Comparison of ENCODE assay signal across 14 cellular contexts in the genomic region with DNA sequence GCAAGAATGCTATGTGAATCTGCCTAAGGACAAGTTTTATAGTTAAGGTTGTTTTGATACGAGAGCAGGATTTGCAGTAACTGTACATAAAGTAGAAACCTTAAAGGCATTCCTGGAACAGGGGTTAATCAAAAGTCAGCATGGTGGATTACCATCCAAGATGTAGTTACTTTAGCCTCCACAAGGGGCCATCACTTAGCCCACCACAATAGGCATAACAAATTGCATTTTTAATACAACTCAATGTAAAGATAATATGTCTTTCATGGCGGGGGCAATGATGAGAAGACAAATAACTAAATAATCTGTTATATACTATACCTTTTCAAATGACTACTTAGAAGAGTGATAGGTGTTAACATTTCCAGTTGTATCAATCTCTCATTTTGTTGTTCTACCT.
DNase-seq lines count a peak whose midpoint lies in the region; ATAC-seq, FAIRE-seq and TF ChIP-seq lines count a peak whose summit lies in the region.
"Had no signal": no experiment of that assay in that cellular context is flagged by ENCODE, and none has a peak within 500 bp of the region (broad histone marks: within the 10 kb centered on the region; RNA-seq: fewer than 3 reads in every experiment).

No MANE protein-coding gene starts in this region.

- H3K27ac ChIP-seq in HCT116 (ENCODE audit: low read depth, low read length) = no peak overlapping the region
- H3K27ac ChIP-seq: tibial artery had no signal

- POLR2A ChIA-PET in HCT116 (lab: Charles Lee) = no interaction called here

- H3K9me3 ChIP-seq in HCT116 (ENCODE audit: control insufficient read depth in 1 of 2, insufficient read depth in 1 of 2, low read depth in 1 of 2, low read length in 2 of 2) = no peaks in the 10 kb centered on the region
- H3K9me3 ChIP-seq: tibial artery had no signal

- no peak overlapping the region for H3K4me3 ChIP-seq in HCT116 (replicated peaks in 1 of 2; ENCODE audit: low read depth in 1 of 2, low read length in 2 of 2)
- H3K4me3 ChIP-seq in WI38 (ENCODE audit: low read depth, low read length) = no peak overlapping the region
- H3K4me3 ChIP-seq: tibial artery had no signal

- H4K20me1 ChIP-seq in HCT116 (ENCODE audit: insufficient read depth) = no peaks in the 10 kb centered on the region

- BruUV-seq in HCT116 (replicated peaks; lab: Mats Ljungman, UMichigan) = no TSS peak

- RAD21 ChIA-PET in HCT116 (lab: Charles Lee; ENCODE audit: low non-redundant PET in 1 of 2, low total read pairs in 2 of 2, uncharacterized antibody in 2 of 2, unreplicated experiment in 2 of 2) = no interaction called here

- no peak; the same call in 1 of the 2 replicates for TF ChIP-seq RAD21 in HCT116 (IDR thresholded peaks at IDR 0.05; ENCODE audit: low read depth)

- H3K4me1 ChIP-seq in HCT116 (ENCODE audit: control insufficient read depth in 1 of 2, insufficient read depth in 2 of 2, low read length in 2 of 2) = no peaks in the 10 kb centered on the region
- H3K4me1 ChIP-seq: tibial artery had no signal

- H3K36me3 ChIP-seq in HCT116 (ENCODE audit: control insufficient read depth in 1 of 2, insufficient read depth in 2 of 2, low read length in 2 of 2) = no peaks in the 10 kb centered on the region
- H3K36me3 ChIP-seq: tibial artery had no signal

- TF ChIP-seq POLR2A in HCT116 (IDR thresholded peaks at IDR 0.05; ENCODE audit: borderline replicate concordance, extremely low read depth, insufficient read depth, insufficient read length) = no peak

- no peaks in the 10 kb centered on the region for H3K79me2 ChIP-seq in HCT116 (ENCODE audit: insufficient read depth, low read length)

- H3K4me2 ChIP-seq in HCT116 (ENCODE audit: low read length) = no peak overlapping the region

- H3K9me2 ChIP-seq in HCT116 (ENCODE audit: insufficient read depth) = no peaks in the 10 kb centered on the region

- TF ChIP-seq CTCF in D721Med (IDR thresholded peaks at IDR 0.05; ENCODE audit: insufficient read depth, missing control alignments) (peak; percentile 6), HCT116 (IDR thresholded peaks at IDR 0.05 in 2 of 3, conservative IDR thresholded peaks at IDR 0.05 in 1 of 3; ENCODE audit: borderline replicate concordance in 1 of 3, insufficient read depth in 1 of 3, low read depth in 2 of 3, low read length in 2 of 3) (peak in 2 of 3 experiments; percentile 31 to 36; a peak in 3 of 6 replicates), WI38 (IDR thresholded peaks at IDR 0.05; ENCODE audit: low read depth, low read length) (peak; percentile 21; the same call in 1 of the 2 replicates)

- peak; percentile 50; the same call in 1 of the 2 replicates for ATAC-seq in HCT116
- ATAC-seq: right cardiac atrium had no signal

- H3K9ac ChIP-seq in HCT116 (ENCODE audit: low read length) = no peak overlapping the region

- CTCF ChIA-PET in HCT116 (lab: Charles Lee) = no interaction called here

- H2AFZ ChIP-seq in HCT116 (ENCODE audit: low read depth, low read length, poor library complexity, severe bottlenecking) = no peak overlapping the region

- H3K27me3 ChIP-seq in HCT116 (ENCODE audit: insufficient read depth, low read length) = no peaks in the 10 kb centered on the region
- H3K27me3 ChIP-seq: tibial artery had no signal

- no peak for FAIRE-seq in D721Med (lab: Jason Lieb, UNC)

- no peak for DNase-seq in D721Med (ENCODE audit: insufficient read length, low spot score)
- no peak for DNase-seq in HCT116 (ENCODE audit: low read depth, low spot score)
- peak; percentile 0 for DNase-seq in iris pigment epithelial cell (ENCODE audit: low read depth)
- no peak for DNase-seq in epidermal melanocyte (ENCODE audit: insufficient read length, low spot score)
- no peak for DNase-seq in amniotic stem cell (lab: John Stamatoyannopoulos, UW)
- no peak for DNase-seq in activated T-cell treated with anti-CD3 and anti-CD28 coated beads for 4 hours
- no peak for DNase-seq in DMS153 (lab: John Stamatoyannopoulos, UW)
- DNase-seq: activated CD4-positive, CD25-positive, alpha-beta regulatory T cell treated with anti-CD3 and anti-CD28 coated beads, Interleukin-2, amount 50 U/mL, for 72 hours; cerebellar nuclear complex; head of caudate nucleus; right cardiac atrium; SIG-M5; tibial artery had no signal

- intact Hi-C loops in HCT116 (cut with micrococcal nuclease) = no loop called here

TF ChIP-seq in HCT116, 20 proteins besides CTCF, POLR2A, EP300 and RAD21:
- TF ChIP-seq SIN3A (IDR thresholded peaks at IDR 0.05; ENCODE audit: low read depth) (no peak), SRF (IDR thresholded peaks at IDR 0.05; ENCODE audit: low read depth) (no peak), ZFX (IDR thresholded peaks at IDR 0.05) (no peak), ATF3 (IDR thresholded peaks at IDR 0.05) (no peak), EZH2 (IDR thresholded peaks at IDR 0.05) (no peak), ZNF274 (IDR thresholded peaks at IDR 0.05; ENCODE audit: low read depth, low read length) (no peak), EGR1 (IDR thresholded peaks at IDR 0.05; ENCODE audit: low read depth) (no peak), ELF1 (IDR thresholded peaks at IDR 0.05; ENCODE audit: borderline replicate concordance, low read depth) (no peak), CEBPB (IDR thresholded peaks at IDR 0.05; ENCODE audit: low read depth) (no peak), FOSL1 (IDR thresholded peaks at IDR 0.05; ENCODE audit: low read depth) (no peak), POLR2AphosphoS5 (IDR thresholded peaks at IDR 0.05; ENCODE audit: low read depth, low read length) (no peak)
- TF ChIP-seq, protein P1, sequence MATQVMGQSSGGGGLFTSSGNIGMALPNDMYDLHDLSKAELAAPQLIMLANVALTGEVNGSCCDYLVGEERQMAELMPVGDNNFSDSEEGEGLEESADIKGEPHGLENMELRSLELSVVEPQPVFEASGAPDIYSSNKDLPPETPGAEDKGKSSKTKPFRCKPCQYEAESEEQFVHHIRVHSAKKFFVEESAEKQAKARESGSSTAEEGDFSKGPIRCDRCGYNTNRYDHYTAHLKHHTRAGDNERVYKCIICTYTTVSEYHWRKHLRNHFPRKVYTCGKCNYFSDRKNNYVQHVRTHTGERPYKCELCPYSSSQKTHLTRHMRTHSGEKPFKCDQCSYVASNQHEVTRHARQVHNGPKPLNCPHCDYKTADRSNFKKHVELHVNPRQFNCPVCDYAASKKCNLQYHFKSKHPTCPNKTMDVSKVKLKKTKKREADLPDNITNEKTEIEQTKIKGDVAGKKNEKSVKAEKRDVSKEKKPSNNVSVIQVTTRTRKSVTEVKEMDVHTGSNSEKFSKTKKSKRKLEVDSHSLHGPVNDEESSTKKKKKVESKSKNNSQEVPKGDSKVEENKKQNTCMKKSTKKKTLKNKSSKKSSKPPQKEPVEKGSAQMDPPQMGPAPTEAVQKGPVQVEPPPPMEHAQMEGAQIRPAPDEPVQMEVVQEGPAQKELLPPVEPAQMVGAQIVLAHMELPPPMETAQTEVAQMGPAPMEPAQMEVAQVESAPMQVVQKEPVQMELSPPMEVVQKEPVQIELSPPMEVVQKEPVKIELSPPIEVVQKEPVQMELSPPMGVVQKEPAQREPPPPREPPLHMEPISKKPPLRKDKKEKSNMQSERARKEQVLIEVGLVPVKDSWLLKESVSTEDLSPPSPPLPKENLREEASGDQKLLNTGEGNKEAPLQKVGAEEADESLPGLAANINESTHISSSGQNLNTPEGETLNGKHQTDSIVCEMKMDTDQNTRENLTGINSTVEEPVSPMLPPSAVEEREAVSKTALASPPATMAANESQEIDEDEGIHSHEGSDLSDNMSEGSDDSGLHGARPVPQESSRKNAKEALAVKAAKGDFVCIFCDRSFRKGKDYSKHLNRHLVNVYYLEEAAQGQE (IDR thresholded peaks at IDR 0.05; ENCODE audit: low read depth) = no peak
